In the genomic region with DNA sequence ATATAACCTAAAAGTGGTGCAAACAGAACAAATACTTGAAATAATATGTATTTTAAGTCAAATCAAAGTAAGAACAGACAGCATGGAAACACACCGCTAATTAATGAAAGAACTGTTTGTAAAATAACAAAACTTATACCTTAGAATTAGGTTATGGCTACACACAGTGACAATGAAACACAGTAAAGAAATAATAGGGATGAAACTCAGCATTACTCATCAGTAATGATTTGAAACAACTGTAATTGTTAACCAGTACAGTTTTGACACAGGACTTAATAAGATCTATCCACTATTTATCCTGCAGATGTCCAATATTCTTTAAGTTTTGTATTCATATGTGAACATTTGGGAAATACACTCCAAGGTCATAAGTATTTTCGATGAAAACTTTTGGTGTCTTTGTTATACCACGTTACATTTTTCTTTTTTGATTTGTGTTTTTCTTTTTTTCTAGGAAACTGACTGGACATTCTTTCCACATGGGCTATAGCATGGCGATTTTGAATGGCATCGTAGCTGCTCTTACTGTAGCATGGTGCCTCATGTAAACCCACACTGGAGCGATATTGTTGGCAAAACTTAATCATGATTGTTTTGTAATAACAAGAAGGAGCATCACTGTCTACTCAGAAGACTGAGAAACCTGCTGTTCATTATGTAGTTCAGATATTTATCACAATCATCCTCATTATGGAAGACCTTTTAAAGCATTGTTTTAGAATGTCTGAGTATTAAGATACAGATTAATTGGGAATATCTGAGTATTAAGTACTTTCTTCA, we compare ENCODE assay signal across 21 cellular contexts. TPM values are rescaled to one million over a fixed set of nuclear protein-coding genes. Genes with fewer than 3 reads are reported as not detected.
DNase-seq lines count a peak whose midpoint lies in the region; ATAC-seq, FAIRE-seq and TF ChIP-seq lines count a peak whose summit lies in the region.
"Had no signal": no experiment of that assay in that cellular context is flagged by ENCODE, and none has a peak within 500 bp of the region (broad histone marks: within the 10 kb centered on the region; RNA-seq: fewer than 3 reads in every experiment).

No MANE protein-coding gene starts in this region.

- H2AK9ac ChIP-seq in IMR-90 (replicated peaks; ENCODE audit: low read depth, low read length, poor library complexity) = no peak overlapping the region

- H2AK5ac ChIP-seq in IMR-90 (ENCODE audit: low read depth, low read length) = no peak overlapping the region

- H2BK5ac ChIP-seq in IMR-90 (ENCODE audit: low read depth, low read length, poor library complexity, severe bottlenecking) = peak overlapping the region; percentile 11

- H3K27me3 ChIP-seq in IMR-90 (ENCODE audit: control insufficient read depth, insufficient read depth, low read length) (no peaks in the 10 kb centered on the region), K562 (ENCODE audit: control insufficient read depth in 2 of 2, insufficient read depth in 2 of 2, low read length in 2 of 2) (no peaks in the 10 kb centered on the region), tibial artery (no peaks in the 10 kb centered on the region)

- H4K20me1 ChIP-seq in IMR-90 (ENCODE audit: insufficient read depth, low read length) = no peaks in the 10 kb centered on the region
- H4K20me1 ChIP-seq in K562 (replicated peaks; ENCODE audit: control insufficient read depth, insufficient read depth, low read length) = no peaks in the 10 kb centered on the region

- peaks cover 6% of the 10 kb centered on the region for H3K36me3 ChIP-seq in IMR-90 (ENCODE audit: control insufficient read depth, insufficient read depth, low read length)
- peaks cover 47% of the 10 kb centered on the region; the same call in 2 of the 3 replicates for H3K36me3 ChIP-seq in K562 (ENCODE audit: control insufficient read depth, insufficient read depth, low read length)
- H3K36me3 ChIP-seq in tibial artery = peaks cover 17 to 52% (median 20%) of the 10 kb centered on the region in 3 donors

- TF ChIP-seq RAD21 in IMR-90 (IDR thresholded peaks at IDR 0.05; ENCODE audit: low read length) (no peak), K562 (CRISPR knock-in tag; conservative IDR thresholded peaks at IDR 0.05 in 1 of 2, IDR thresholded peaks at IDR 0.05 in 1 of 2) (no peak)

- dilution Hi-C loops in IMR-90 (cut with HindIII; ENCODE audit: low sequenced_read_pairs, unreplicated experiment) = no loop called here

- POLR2A ChIA-PET in IMR-90 (lab: Charles Lee; ENCODE audit: unreplicated experiment) = no interaction called here
- POLR2A ChIA-PET in K562 (lab: Yijun Ruan, JAX) = no interaction called here

- H3K9ac ChIP-seq in IMR-90 (ENCODE audit: low read depth, low read length) (no peak overlapping the region), K562 (ENCODE audit: insufficient read depth in 1 of 2, low read depth in 2 of 2, low read length in 2 of 2) (no peak overlapping the region)

- H3K4me2 ChIP-seq in IMR-90 (ENCODE audit: low read depth, low read length) (no peak overlapping the region), K562 (ENCODE audit: insufficient read depth, low read length) (no peak overlapping the region)
- H3K4me2 ChIP-seq: A549 had no signal

- H4K5ac ChIP-seq in IMR-90 (ENCODE audit: low read depth, low read length) = peak overlapping the region; percentile 86

- no peak for TF ChIP-seq POLR2A in IMR-90 (IDR thresholded peaks at IDR 0.05; ENCODE audit: low read depth, low read length)
- TF ChIP-seq POLR2A in K562 (conservative IDR thresholded peaks at IDR 0.05) = no peak

- in situ Hi-C loops in IMR-90 (cut with MboI; ENCODE audit: low sequenced_read_pairs) (no loop called here), K562 (cut with MboI) (no loop called here)

- H3K4me3 ChIP-seq in IMR-90 (ENCODE audit: insufficient read depth, low read depth, low read length) (no peak overlapping the region), K562 (no peak overlapping the region), tibial artery (no peak overlapping the region)
- H3K4me3 ChIP-seq: A549 had no signal

- peaks cover 0 to 15% of the 10 kb centered on the region in 2 experiments; a peak in 2 of 4 replicates for H3K79me1 ChIP-seq in IMR-90 (ENCODE audit: low read depth in 1 of 2, low read length in 2 of 2)

- no CpG with 5 or more reads among the region's 6 CpGs for WGBS in IMR-90 (ENCODE audit: extremely low coverage in 2 of 2, insufficient read length in 1 of 2), 2 experiments
- 93% methylated on average over 6 of the region's 6 CpGs for WGBS in K562 (ENCODE audit: insufficient coverage, low coverage, missing lambda C conversion rate)

- H3K27ac ChIP-seq in IMR-90 (ENCODE audit: insufficient read depth, low read length) (no peak overlapping the region), K562 (ENCODE audit: extremely low read depth, low read depth, low read length) (no peak overlapping the region), tibial artery (no peak overlapping the region)
- H3K27ac ChIP-seq: 22Rv1, A549, C4-2B, HL-60 had no signal

- H2BK20ac ChIP-seq in IMR-90 (ENCODE audit: low read depth, low read length) = 0 out of 2 replicates have a peak overlapping the region, but pooled peaks have one; percentile 3

- no peak overlapping the region for H4K8ac ChIP-seq in IMR-90 (ENCODE audit: low read depth in 2 of 2, low read length in 2 of 2)

- peak overlapping the region; percentile 89; the same call in 1 of the 2 replicates for H3K18ac ChIP-seq in IMR-90 (ENCODE audit: low read depth, low read length)

- ATAC-seq in activated CD4-positive, CD25-positive, alpha-beta regulatory T cell treated with anti-CD3 and anti-CD28 coated beads, Interleukin-2, amount 50 U/mL, for 24 hours = peak; percentile 17 to 43
- ATAC-seq in IMR-90 (ENCODE audit: low read depth) (no peak), K562 (no peak), HG02840 (IDR thresholded peaks at IDR 0.05; ENCODE audit: low FRiP score, unreplicated experiment) (no peak)
- ATAC-seq: A549 had no signal

- no peak for TF ChIP-seq EP300 in K562 (IDR thresholded peaks at IDR 0.05; ENCODE audit: low read length)

- CTCF ChIA-PET in IMR-90 (lab: Yijun Ruan, JAX) (interaction anchor here (1.9 kb wide), 1 partner anchor 17 kb away, joined by 6 read pairs; no protein-coding TSS in a partner anchor), K562 (lab: Yijun Ruan, JAX; ENCODE audit: low intra/inter-chr PET ratio) (interaction anchor here (0.6 kb wide), 1 partner anchor 26 kb away, joined by 3 read pairs; no protein-coding TSS in a partner anchor)

- no peak overlapping the region for H2AFZ ChIP-seq in IMR-90 (replicated peaks; ENCODE audit: low read length, poor library complexity)
- H2AFZ ChIP-seq in K562 (ENCODE audit: low read depth, low read length) = no peak overlapping the region

- H2BK120ac ChIP-seq in IMR-90 (ENCODE audit: low read depth, low read length) = no peak overlapping the region

- no TSS peak for BruUV-seq in IMR-90 (replicated peaks; lab: Mats Ljungman, UMichigan)
- BruUV-seq in K562 (replicated peaks; lab: Mats Ljungman, UMichigan) = no TSS peak

- peak overlapping the region; percentile 2; the same call in 1 of the 2 replicates for H3K4ac ChIP-seq in IMR-90 (ENCODE audit: low read depth, low read length)

- H3K4me1 ChIP-seq in IMR-90 (ENCODE audit: control insufficient read depth, insufficient read depth, low read length) (peaks cover 9% of the 10 kb centered on the region), K562 (replicated peaks in 1 of 2; ENCODE audit: control insufficient read depth in 2 of 2, insufficient read depth in 2 of 2, low read length in 2 of 2) (no peaks in the 10 kb centered on the region), tibial artery (no peaks in the 10 kb centered on the region)
- H3K4me1 ChIP-seq: A549, Caco-2 had no signal

- no peak overlapping the region for H3K14ac ChIP-seq in IMR-90 (replicated peaks; ENCODE audit: low read depth, low read length)

- intact Hi-C loops in IMR-90 (cut with micrococcal nuclease) = no loop called here
- intact Hi-C loops in K562 (cut with micrococcal nuclease) = no loop called here
- intact Hi-C loops in tibial artery (cut with DNase I; ENCODE audit: low total_unique reads) = no loop called here

- peaks cover 3% of the 10 kb centered on the region; the same call in 1 of the 2 replicates for H3K9me1 ChIP-seq in IMR-90 (ENCODE audit: insufficient read depth, low read length)
- no peaks in the 10 kb centered on the region for H3K9me1 ChIP-seq in K562 (ENCODE audit: control insufficient read depth, insufficient read depth, low read length)

- TF ChIP-seq CTCF in IMR-90 (conservative IDR thresholded peaks at IDR 0.05; ENCODE audit: low read depth, low read length) (no peak), K562 (IDR thresholded peaks at IDR 0.05 in 2 of 3, conservative IDR thresholded peaks at IDR 0.05 in 1 of 3; ENCODE audit: insufficient read depth in 2 of 3, low read depth in 1 of 3, low read length in 3 of 3) (no peak), tibial artery (IDR thresholded peaks at IDR 0.05) (no peak)

- no peak for DNase-seq in activated CD4-positive, CD25-positive, alpha-beta regulatory T cell treated with anti-CD3 and anti-CD28 coated beads, Interleukin-2, amount 50 U/mL, for 72 hours
- no peak for DNase-seq in GM18507 (ENCODE audit: extremely low spot score, insufficient read length, low read depth)
- DNase-seq in IMR-90 = no peak
- DNase-seq in K562 (ENCODE audit: extremely low read depth in 1 of 4, low spot score in 3 of 4) = no peak
- no peak for DNase-seq in tibial artery
- no peak for DNase-seq in NCI-H2081 (lab: John Stamatoyannopoulos, UW)
- DNase-seq: AML-193; Caco-2; CD4-positive, alpha-beta T cell; DMS153; DMS79; GDM1; H9; KBM-7 had no signal

- H3K56ac ChIP-seq in IMR-90 (ENCODE audit: extremely low read depth, insufficient read depth, low read length) = no peak overlapping the region

- no peak overlapping the region for H3K23ac ChIP-seq in IMR-90 (ENCODE audit: low read depth, low read length)

- peak; percentile 24 for FAIRE-seq in GM18507 (lab: Jason Lieb, UNC)
- FAIRE-seq in K562 (lab: Jason Lieb, UNC) = peak; percentile 6
- FAIRE-seq: A549, H1 had no signal

- no peak overlapping the region for H4K91ac ChIP-seq in IMR-90 (ENCODE audit: insufficient read depth, low read depth, low read length)

- H3K79me2 ChIP-seq in K562 (ENCODE audit: control insufficient read depth, insufficient read depth, low read length) = no peaks in the 10 kb centered on the region

- no peak overlapping the region for H2BK15ac ChIP-seq in IMR-90 (ENCODE audit: low read depth, low read length)

- H3K9me3 ChIP-seq in IMR-90 (ENCODE audit: control insufficient read depth, insufficient read depth, low read length) (no peaks in the 10 kb centered on the region), K562 (replicated peaks; ENCODE audit: control insufficient read depth, insufficient read depth, low read depth, low read length) (no peaks in the 10 kb centered on the region), tibial artery (no peaks in the 10 kb centered on the region)
- H3K9me3 ChIP-seq: A549, Caco-2 had no signal

RNA-seq across cellular contexts. Expression of a gene that starts 41.1 kb away (rescaled TPM):
- total RNA-seq in IMR-90 (2012; rRNA removed) (4.1 and 11.7 TPM in 2 replicates), K562 (2014; rRNA removed) (16.9 and 19.2 TPM in 2 replicates), K562 (2014; rRNA removed; fragmentation: Illumina TruSeq; extraction: Trizol) (42.9 and 44.1 TPM in 2 replicates), K562 (2015; rRNA removed; fragmentation: Illumina TruSeq; extraction: Trizol) (33.1 and 37.2 TPM in 2 replicates), K562 (2021) (31.5 and 33.9 TPM in 2 replicates)
- polyA plus RNA-seq in IMR-90 (2012; rRNA removed) (11.2 and 14.7 TPM in 2 replicates), K562 (2011; rRNA removed) (86.6 and 98.5 TPM in 2 replicates), K562 (2014; fragmentation: Illumina TruSeq; extraction: Trizol) (35.2 and 42.2 TPM in 2 replicates), K562 (2014; fragmentation: Nextera tagmentation; extraction: Ambion mirVana) (10 to 100 TPM; 27.4 to 29.6 TPM), K562 (2014; rRNA removed) (28.8 and 36.2 TPM in 2 replicates)
- polyA plus RNA-seq in IMR-90 (2012; cell fraction: cytosol; rRNA removed) = 7.7 and 9.5 TPM in 2 replicates
- 9.3 and 19.8 TPM in 2 replicates for polyA plus RNA-seq in IMR-90 (2012; cell fraction: nucleus; rRNA removed; ENCODE audit: low replicate concordance)
- total RNA-seq in K562 (2011; cell fraction: chromatin; rRNA removed; ENCODE audit: low replicate concordance) = 37.7 and 85.6 TPM in 2 replicates
- total RNA-seq in K562 (2011; cell fraction: nucleolus; rRNA removed) = 35.0 and 38.3 TPM in 2 replicates
- total RNA-seq in K562 (2011; cell fraction: nucleoplasm; rRNA removed) = 49.1 and 73.5 TPM in 2 replicates
- polyA plus RNA-seq in K562 (2011; cell fraction: cytosol; rRNA removed) = 29.3 and 122 TPM in 2 replicates
- 48.8 and 82.9 TPM in 2 replicates for polyA plus RNA-seq in K562 (2011; cell fraction: nucleus; rRNA removed)
- 28.9 and 43.3 TPM in 2 replicates for polyA plus RNA-seq in K562 (2012)
- 52.4 and 62.2 TPM in 2 replicates for polyA minus RNA-seq in K562 (2011; rRNA and poly(A)+ RNA removed)
- polyA minus RNA-seq in K562 (2011; cell fraction: cytosol; rRNA and poly(A)+ RNA removed) = 20.6 and 34.5 TPM in 2 replicates
- polyA minus RNA-seq in K562 (2011; cell fraction: nucleus; rRNA and poly(A)+ RNA removed) = 23.0 and 38.1 TPM in 2 replicates

RNA-seq across cellular contexts. Expression of a gene that starts 42.2 kb away (rescaled TPM):
- total RNA-seq in IMR-90 (2012; rRNA removed) (150 and 168 TPM in 2 replicates), K562 (2014; rRNA removed) (209 and 304 TPM in 2 replicates), K562 (2014; rRNA removed; fragmentation: Illumina TruSeq; extraction: Trizol) (266 and 313 TPM in 2 replicates), K562 (2015; rRNA removed; fragmentation: Illumina TruSeq; extraction: Trizol) (254 and 279 TPM in 2 replicates), K562 (2021) (226 and 243 TPM in 2 replicates)
- polyA plus RNA-seq in IMR-90 (2012; rRNA removed) (49.1 and 58.7 TPM in 2 replicates), K562 (2011; rRNA removed) (253 and 264 TPM in 2 replicates), K562 (2014; fragmentation: Illumina TruSeq; extraction: Trizol) (165 and 245 TPM in 2 replicates), K562 (2014; fragmentation: Nextera tagmentation; extraction: Ambion mirVana) (100 to 1,000 TPM; 168 to 190 TPM), K562 (2014; rRNA removed) (220 and 276 TPM in 2 replicates)
- polyA plus RNA-seq in IMR-90 (2012; cell fraction: cytosol; rRNA removed) = 21.3 and 26.3 TPM in 2 replicates
- 46.3 and 80.3 TPM in 2 replicates for polyA plus RNA-seq in IMR-90 (2012; cell fraction: nucleus; rRNA removed; ENCODE audit: low replicate concordance)
- 282 and 367 TPM in 2 replicates for total RNA-seq in K562 (2011; cell fraction: chromatin; rRNA removed; ENCODE audit: low replicate concordance)
- total RNA-seq in K562 (2011; cell fraction: nucleolus; rRNA removed) = 174 and 192 TPM in 2 replicates
- 193 and 254 TPM in 2 replicates for total RNA-seq in K562 (2011; cell fraction: nucleoplasm; rRNA removed)
- polyA plus RNA-seq in K562 (2011; cell fraction: cytosol; rRNA removed) = 129 and 140 TPM in 2 replicates
- 330 and 356 TPM in 2 replicates for polyA plus RNA-seq in K562 (2011; cell fraction: nucleus; rRNA removed)
- polyA plus RNA-seq in K562 (2012) = 99.7 and 137 TPM in 2 replicates
- 497 and 561 TPM in 2 replicates for polyA minus RNA-seq in K562 (2011; rRNA and poly(A)+ RNA removed)
- 124 and 173 TPM in 2 replicates for polyA minus RNA-seq in K562 (2011; cell fraction: cytosol; rRNA and poly(A)+ RNA removed)
- polyA minus RNA-seq in K562 (2011; cell fraction: nucleus; rRNA and poly(A)+ RNA removed) = 304 and 434 TPM in 2 replicates

Comparison
In these comparisons a context has a peak if more than half of its experiments do, and no peak if none do; other contexts are left out.
1. ATAC-seq: peak in activated CD4-positive, CD25-positive, alpha-beta regulatory T cell treated with anti-CD3 and anti-CD28 coated beads, Interleukin-2, amount 50 U/mL, for 24 hours (2 of 2); none in IMR-90 (single experiment), K562 (single experiment) and HG02840 (single experiment).